7 cellular contexts compared by ENCODE assay signal in the genomic region with DNA sequence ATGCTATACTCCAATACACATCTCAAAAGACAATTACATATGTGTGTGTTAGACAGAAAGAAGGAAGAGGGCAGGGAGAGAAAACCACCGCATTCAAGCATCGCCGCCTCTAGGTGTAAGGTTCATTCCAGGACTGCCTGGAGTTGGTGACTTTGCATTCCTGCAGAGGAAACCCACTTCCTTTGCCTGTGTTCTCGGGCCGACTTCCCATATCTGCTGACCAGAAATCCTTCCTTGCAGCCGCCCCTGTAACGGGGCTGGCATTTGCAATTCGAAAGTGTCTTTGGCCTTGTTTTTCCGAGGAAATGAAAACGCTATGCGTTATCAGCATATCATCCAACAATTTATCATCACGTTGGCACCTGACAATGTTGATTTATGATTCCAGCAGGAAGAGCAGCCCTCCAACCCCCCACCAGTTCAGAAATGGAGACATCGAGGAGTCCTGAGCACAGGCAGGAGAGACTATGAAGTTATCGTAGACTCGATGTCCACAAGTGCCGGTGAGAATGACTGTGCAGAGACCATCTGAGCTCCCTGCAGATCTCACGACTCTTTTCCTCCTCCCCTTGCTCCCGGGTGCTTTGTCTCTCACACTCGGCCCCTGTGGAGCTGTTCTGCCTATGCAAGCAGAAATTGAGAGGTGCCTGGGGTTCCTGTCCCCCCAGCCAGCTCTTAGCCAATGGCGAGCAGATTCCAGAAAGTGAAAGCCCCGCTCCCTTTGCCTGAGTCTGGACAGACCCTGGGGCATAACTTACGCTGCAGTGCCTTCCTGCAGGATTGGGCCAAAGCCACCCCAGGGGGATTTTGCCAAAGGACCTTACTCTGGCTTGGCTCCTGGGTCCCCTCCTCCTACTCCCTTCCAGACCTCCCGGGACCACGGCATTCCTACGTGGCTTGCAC.
DNase-seq lines count a peak whose midpoint lies in the region; ATAC-seq lines count a peak whose summit lies in the region.

No MANE protein-coding gene starts in this region.

- DNase-seq in amniotic epithelial cell (ENCODE audit: low read depth) (peak; percentile 68), iris pigment epithelial cell (ENCODE audit: low read depth) (peak; percentile 36), NCI-H2171 (lab: John Stamatoyannopoulos, UW) (no peak)
- no peak for DNase-seq in stimulated activated naive B cell treated with anti-CD40 and anti-IgM and Interleukin-4, amounts not matched to agents 10 μg/mL and 1 μg/mL and 100 μg/mL, for 72 hours
- DNase-seq in activated CD4-positive, alpha-beta memory T cell treated with anti-CD3 and anti-CD28 coated beads, Interleukin-2, amount 10 ng/mL, durations not matched to agents 7 days and 5 days: no peak
- DNase-seq in activated CD4-positive, CD25-positive, alpha-beta regulatory T cell (lab: John Stamatoyannopoulos, UW): no peak

- CTCF ChIA-PET in activated CD4-positive, alpha-beta memory T cell treated with anti-CD3 and anti-CD28 coated beads, Interleukin-2, amount 10 ng/mL, durations not matched to agents 7 days and 5 days (lab: Charles Lee): interaction anchor here (0.5 to 1.1 kb wide), 2 partner anchors 141 to 1415 kb away, joined by 3 read pairs; no protein-coding TSS in a partner anchor

- H3K9ac ChIP-seq in HUES64 (ENCODE audit: low read depth, low read length): peak overlapping the region; percentile 42

- peak overlapping the region; percentile 62 for H3K27ac Mint-ChIP-seq in stimulated activated naive B cell treated with anti-CD40 and anti-IgM and Interleukin-4, amounts not matched to agents 10 μg/mL and 1 μg/mL and 100 μg/mL, for 72 hours
- no peak overlapping the region for H3K27ac Mint-ChIP-seq in activated CD4-positive, alpha-beta memory T cell treated with anti-CD3 and anti-CD28 coated beads, Interleukin-2, amount 10 ng/mL, durations not matched to agents 7 days and 5 days

- peak overlapping the region; percentile 63 to 64 for H3K4me3 Mint-ChIP-seq in stimulated activated naive B cell treated with anti-CD40 and anti-IgM and Interleukin-4, amounts not matched to agents 10 μg/mL and 1 μg/mL and 100 μg/mL, for 72 hours
- no peak overlapping the region for H3K4me3 Mint-ChIP-seq in activated CD4-positive, alpha-beta memory T cell treated with anti-CD3 and anti-CD28 coated beads, Interleukin-2, amount 10 ng/mL, durations not matched to agents 7 days and 5 days

- peak; percentile 60 to 67 for ATAC-seq in stimulated activated naive B cell treated with anti-CD40 and anti-IgM and Interleukin-4, amounts not matched to agents 10 μg/mL and 1 μg/mL and 100 μg/mL, for 72 hours (replicated peaks)

- peaks cover 0 to 4% of the 10 kb centered on the region in 2 donors for H3K27me3 Mint-ChIP-seq in stimulated activated naive B cell treated with anti-CD40 and anti-IgM and Interleukin-4, amounts not matched to agents 10 μg/mL and 1 μg/mL and 100 μg/mL, for 72 hours
- H3K27me3 Mint-ChIP-seq in activated CD4-positive, alpha-beta memory T cell treated with anti-CD3 and anti-CD28 coated beads, Interleukin-2, amount 10 ng/mL, durations not matched to agents 7 days and 5 days: no peaks in the 10 kb centered on the region

- H3K27me3 ChIP-seq in HUES64 (ENCODE audit: insufficient read depth, low read length): no peaks in the 10 kb centered on the region

- POLR2A ChIA-PET in activated CD4-positive, alpha-beta memory T cell treated with anti-CD3 and anti-CD28 coated beads, Interleukin-2, amount 10 ng/mL, durations not matched to agents 7 days and 5 days (lab: Charles Lee): no interaction called here

- peak overlapping the region; percentile 43; the same call in 1 of the 2 replicates for H3K27ac ChIP-seq in HUES64 (ENCODE audit: low read depth, low read length)

- H3K4me1 Mint-ChIP-seq in stimulated activated naive B cell treated with anti-CD40 and anti-IgM and Interleukin-4, amounts not matched to agents 10 μg/mL and 1 μg/mL and 100 μg/mL, for 72 hours: peaks cover 11 to 15% of the 10 kb centered on the region in 2 donors
- peaks cover 11% of the 10 kb centered on the region for H3K4me1 Mint-ChIP-seq in activated CD4-positive, alpha-beta memory T cell treated with anti-CD3 and anti-CD28 coated beads, Interleukin-2, amount 10 ng/mL, durations not matched to agents 7 days and 5 days

- peaks cover 14% of the 10 kb centered on the region; the same call in 1 of the 2 replicates for H3K4me1 ChIP-seq in HUES64 (ENCODE audit: insufficient read depth, low read length)

- H3K36me3 Mint-ChIP-seq in stimulated activated naive B cell treated with anti-CD40 and anti-IgM and Interleukin-4, amounts not matched to agents 10 μg/mL and 1 μg/mL and 100 μg/mL, for 72 hours: no peaks in the 10 kb centered on the region
- no peaks in the 10 kb centered on the region for H3K36me3 Mint-ChIP-seq in activated CD4-positive, alpha-beta memory T cell treated with anti-CD3 and anti-CD28 coated beads, Interleukin-2, amount 10 ng/mL, durations not matched to agents 7 days and 5 days (ENCODE audit: low read depth)

- no peaks in the 10 kb centered on the region for H3K9me3 Mint-ChIP-seq in stimulated activated naive B cell treated with anti-CD40 and anti-IgM and Interleukin-4, amounts not matched to agents 10 μg/mL and 1 μg/mL and 100 μg/mL, for 72 hours
- H3K9me3 Mint-ChIP-seq in activated CD4-positive, alpha-beta memory T cell treated with anti-CD3 and anti-CD28 coated beads, Interleukin-2, amount 10 ng/mL, durations not matched to agents 7 days and 5 days: no peaks in the 10 kb centered on the region

- peak overlapping the region; percentile 6; the same call in 1 of the 2 replicates for H3K4me3 ChIP-seq in HUES64 (ENCODE audit: low read length)

- no peaks in the 10 kb centered on the region for H3K9me3 ChIP-seq in HUES64 (ENCODE audit: insufficient read depth, low read depth, low read length)

- 38% methylated on average over 25 of the region's 25 CpGs for WGBS in HUES64

- H3K36me3 ChIP-seq in HUES64 (ENCODE audit: insufficient read depth, low read length): no peaks in the 10 kb centered on the region

Comparison
In these comparisons a context has a peak if more than half of its experiments do, and no peak if none do; other contexts are left out.
1. DNase-seq: peak in amniotic epithelial cell (single experiment) and iris pigment epithelial cell (single experiment); none in stimulated activated naive B cell treated with anti-CD40 and anti-IgM and Interleukin-4, amounts not matched to agents 10 μg/mL and 1 μg/mL and 100 μg/mL, for 72 hours (single experiment), activated CD4-positive, alpha-beta memory T cell treated with anti-CD3 and anti-CD28 coated beads, Interleukin-2, amount 10 ng/mL, durations not matched to agents 7 days and 5 days (single experiment), activated CD4-positive, CD25-positive, alpha-beta regulatory T cell (0 of 4) and NCI-H2171 (single experiment).